ENCODE assay signal across 8 cellular contexts in genomic region chr6:119922814-119923213, GRCh38.
"Had no signal": no experiment of that assay in that cellular context is flagged by ENCODE, and none has a peak within 500 bp of the region (broad histone marks: within the 10 kb centered on the region; RNA-seq: fewer than 3 reads in every experiment).

No MANE protein-coding gene starts in this region.

- ATAC-seq: GM12878 had no signal

- DNase-seq: GDM1, GF-D8 had no signal

- H3K4me3 ChIP-seq: GM12878 had no signal

- FAIRE-seq: G401.6, GM12878, GM12891, GM12892, GM18507, GM19239 had no signal
